Comparison of ENCODE assay signal across 9 cellular contexts in genomic region chr6:156828280-156828703, GRCh38. TPM values are rescaled to one million over a fixed set of nuclear protein-coding genes. Genes with fewer than 3 reads are reported as not detected.
DNase-seq lines count a peak whose midpoint lies in the region; ATAC-seq, FAIRE-seq and TF ChIP-seq lines count a peak whose summit lies in the region.
"Had no signal": no experiment of that assay in that cellular context is flagged by ENCODE, and none has a peak within 500 bp of the region (broad histone marks: within the 10 kb centered on the region; RNA-seq: fewer than 3 reads in every experiment).

No MANE protein-coding gene starts in this region.

- in situ Hi-C loops in HepG2 (cut with HindIII; ENCODE audit: extremely low pct_ligation_motif_present, low pct_unique_long_range_greater_than_20kb) = no loop called here

- H3K4me1 ChIP-seq in adrenal gland (replicated peaks in 1 of 2) (peaks cover 18 to 56% of the 10 kb centered on the region in 2 donors), HepG2 (ENCODE audit: insufficient read depth, low read length) (peaks cover 12% of the 10 kb centered on the region; the same call in 1 of the 2 replicates)

- ATAC-seq in HG03378 (IDR thresholded peaks at IDR 0.05; ENCODE audit: unreplicated experiment) = peak; percentile 58
- ATAC-seq in HepG2 = peak; percentile 34

- no peak overlapping the region for H2AFZ ChIP-seq in HepG2 (ENCODE audit: low read length)

- DNase-seq in D341Med (ENCODE audit: low spot score) = peak; percentile 47
- peak in 6 of 7 donors; percentile 58 to 69 (median 64) for DNase-seq in adrenal gland
- DNase-seq in HepG2 (ENCODE audit: low spot score) = peak; percentile 39
- DNase-seq in DMS153 (lab: John Stamatoyannopoulos, UW) = no peak
- no peak for DNase-seq in NCI-H1694 treated with DMSO at 0.1 percent for 48 hours (lab: John Stamatoyannopoulos, UW)
- DNase-seq in stimulated activated naive CD4-positive, alpha-beta T cell (lab: John Stamatoyannopoulos, UW) = no peak
- DNase-seq in UCSD-AML1 (lab: John Stamatoyannopoulos, UW; ENCODE audit: unreplicated experiment) = no peak

- peaks cover 77% of the 10 kb centered on the region for H3K79me2 ChIP-seq in HepG2 (ENCODE audit: insufficient read depth, low read length)

- H3K36me3 ChIP-seq in adrenal gland (replicated peaks in 1 of 2) = no peaks in the 10 kb centered on the region
- H3K36me3 ChIP-seq in HepG2 (replicated peaks in 1 of 2; ENCODE audit: control insufficient read depth in 1 of 2, insufficient read depth in 2 of 2, low read length in 2 of 2) = peaks cover 7 to 22% of the 10 kb centered on the region in 2 experiments; a peak in 4 of 5 replicates

- peaks cover 19% of the 10 kb centered on the region for H4K20me1 ChIP-seq in HepG2 (ENCODE audit: insufficient read depth, low read length)

- CTCF ChIA-PET in HepG2 (lab: Yijun Ruan, JAX; ENCODE audit: low intra/inter-chr PET ratio, low total read pairs) = no interaction called here

- H3K4me2 ChIP-seq in HepG2 (ENCODE audit: low read depth, low read length) = no peak overlapping the region

- H3K9ac ChIP-seq in HepG2 (ENCODE audit: insufficient read depth, low read depth, low read length) = no peak overlapping the region

- TF ChIP-seq EP300 in HepG2 (IDR thresholded peaks at IDR 0.05; ENCODE audit: low read depth in 2 of 2, low read length in 2 of 2) (no peak), HepG2 (CRISPR knock-in tag; IDR thresholded peaks at IDR 0.05; ENCODE audit: borderline replicate concordance) (no peak)

- no TSS peak for BruUV-seq in HepG2 (replicated peaks; lab: Mats Ljungman, UMichigan)

- H3K9me3 ChIP-seq in adrenal gland (replicated peaks in 1 of 3) (no peaks in the 10 kb centered on the region), HepG2 (ENCODE audit: low read length) (no peaks in the 10 kb centered on the region)

- no peak for TF ChIP-seq RAD21 in HepG2 (CRISPR knock-in tag; IDR thresholded peaks at IDR 0.05)

- peak overlapping the region in 4 of 5 donors; percentile 67 to 90 (median 73) for H3K27ac ChIP-seq in adrenal gland
- H3K27ac ChIP-seq in HepG2 (ENCODE audit: extremely low read length, insufficient read depth, low read length) = no peak overlapping the region

- no peak for FAIRE-seq in HepG2 (lab: Jason Lieb, UNC)
- FAIRE-seq: frontal cortex had no signal

- TF ChIP-seq POLR2A in adrenal gland (IDR thresholded peaks at IDR 0.05) = no peak
- no peak for TF ChIP-seq POLR2A in HepG2 (IDR thresholded peaks at IDR 0.05; ENCODE audit: insufficient read depth in 1 of 2, low read depth in 2 of 2, low read length in 2 of 2)

- H3K4me3 ChIP-seq in adrenal gland = no peak overlapping the region
- no peak overlapping the region for H3K4me3 ChIP-seq in HepG2 (replicated peaks in 1 of 3; ENCODE audit: insufficient read depth in 1 of 3, low read depth in 2 of 3, low read length in 3 of 3)

- 36 to 44% (median 40%) methylated on average over 1 to 5 of the region's 5 CpGs for WGBS in adrenal gland, 4 donors
- WGBS in HepG2 (ENCODE audit: low lambda C conversion rate) = 93% methylated on average over 5 of the region's 5 CpGs

- POLR2A ChIA-PET in HepG2 (lab: Yijun Ruan, JAX) = no interaction called here

- intact Hi-C loops in adrenal gland (cut with DNase I) (no loop called here), HepG2 (cut with micrococcal nuclease; ENCODE audit: unreplicated experiment) (no loop called here)

- TF ChIP-seq CTCF in adrenal gland (IDR thresholded peaks at IDR 0.05) (no peak), HepG2 (CRISPR knock-in tag; IDR thresholded peaks at IDR 0.05) (no peak)

- H3K27me3 ChIP-seq in adrenal gland (no peaks in the 10 kb centered on the region), HepG2 (ENCODE audit: control insufficient read depth in 1 of 2, insufficient read depth in 2 of 2, low read length in 2 of 2) (no peaks in the 10 kb centered on the region)

TF ChIP-seq in HepG2, 621 proteins besides CTCF, POLR2A, EP300 and RAD21:
- TF ChIP-seq RBM22 (optimal IDR thresholded peaks at IDR 0.05; ENCODE audit: low read length) = peak; percentile 72
- no peak for TF ChIP-seq ARID3A (IDR thresholded peaks at IDR 0.05; ENCODE audit: low read depth, low read length)
- no peak for TF ChIP-seq NONO (IDR thresholded peaks at IDR 0.05)
- no peak for TF ChIP-seq NONO (CRISPR knock-in tag; conservative IDR thresholded peaks at IDR 0.05)
- no peak for TF ChIP-seq PREB (CRISPR knock-in tag; IDR thresholded peaks at IDR 0.05)
- TF ChIP-seq ZNF383 (CRISPR knock-in tag; IDR thresholded peaks at IDR 0.05; ENCODE audit: borderline replicate concordance) = no peak
- TF ChIP-seq KDM3A (CRISPR knock-in tag; IDR thresholded peaks at IDR 0.05; ENCODE audit: low read depth) = no peak
- TF ChIP-seq FOSL2 (CRISPR knock-in tag; IDR thresholded peaks at IDR 0.05) = 0 out of 2 replicates have a peak, but pooled peaks have one; percentile 24
- TF ChIP-seq RCOR2 (CRISPR knock-in tag; IDR thresholded peaks at IDR 0.05) = no peak
- TF ChIP-seq, protein P1, sequence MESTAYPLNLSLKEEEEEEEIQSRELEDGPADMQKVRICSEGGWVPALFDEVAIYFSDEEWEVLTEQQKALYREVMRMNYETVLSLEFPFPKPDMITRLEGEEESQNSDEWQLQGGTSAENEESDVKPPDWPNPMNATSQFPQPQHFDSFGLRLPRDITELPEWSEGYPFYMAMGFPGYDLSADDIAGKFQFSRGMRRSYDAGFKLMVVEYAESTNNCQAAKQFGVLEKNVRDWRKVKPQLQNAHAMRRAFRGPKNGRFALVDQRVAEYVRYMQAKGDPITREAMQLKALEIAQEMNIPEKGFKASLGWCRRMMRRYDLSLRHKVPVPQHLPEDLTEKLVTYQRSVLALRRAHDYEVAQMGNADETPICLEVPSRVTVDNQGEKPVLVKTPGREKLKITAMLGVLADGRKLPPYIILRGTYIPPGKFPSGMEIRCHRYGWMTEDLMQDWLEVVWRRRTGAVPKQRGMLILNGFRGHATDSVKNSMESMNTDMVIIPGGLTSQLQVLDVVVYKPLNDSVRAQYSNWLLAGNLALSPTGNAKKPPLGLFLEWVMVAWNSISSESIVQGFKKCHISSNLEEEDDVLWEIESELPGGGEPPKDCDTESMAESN (CRISPR knock-in tag; conservative IDR thresholded peaks at IDR 0.05) = no peak

RNA-seq across cellular contexts. Expression of gene ARID1B, which starts 51.1 kb away (rescaled TPM):
- total RNA-seq in adrenal gland (10 to 100 TPM; 36.8 to 85.6 (median 64.5) TPM), HepG2 (2016; rRNA removed; fragmentation: Illumina TruSeq; extraction: Trizol) (32.6 and 38.0 TPM in 2 replicates)
- polyA plus RNA-seq in adrenal gland (10 to 100 TPM; 13.3 to 20.9 (median 20.7) TPM), HepG2 (2011; rRNA removed) (20.1 and 22.5 TPM in 2 replicates)
- 41.7 TPM in 2 replicates for total RNA-seq in HepG2 (2016; cell fraction: cytosol; rRNA removed; fragmentation: Illumina TruSeq; extraction: Trizol; ENCODE audit: low read depth)
- 30.2 and 35.7 TPM in 2 replicates for total RNA-seq in HepG2 (2016; cell fraction: insoluble cytoplasmic fraction; rRNA removed; fragmentation: Illumina TruSeq; extraction: Trizol)
- total RNA-seq in HepG2 (2016; cell fraction: membrane; rRNA removed; fragmentation: Illumina TruSeq; extraction: Trizol) = 16.5 and 21.3 TPM in 2 replicates
- 130 and 139 TPM in 2 replicates for total RNA-seq in HepG2 (2016; cell fraction: nucleus; rRNA removed; fragmentation: Illumina TruSeq; extraction: Trizol)
- 13.6 and 13.8 TPM in 2 replicates for polyA plus RNA-seq in HepG2 (2011; cell fraction: cytosol; rRNA removed)
- polyA plus RNA-seq in HepG2 (2011; cell fraction: nucleus; rRNA removed) = 47.4 and 49.3 TPM in 2 replicates
- 25.2 and 26.7 TPM in 2 replicates for polyA plus RNA-seq in HepG2 (2012)
- polyA plus RNA-seq in HepG2 (2016; cell fraction: cytosol; fragmentation: Illumina TruSeq; extraction: Trizol; ENCODE audit: low read depth) = 1.8 and 2.0 TPM in 2 replicates
- 27.9 and 32.0 TPM in 2 replicates for polyA plus RNA-seq in HepG2 (2016; cell fraction: insoluble cytoplasmic fraction; fragmentation: Illumina TruSeq; extraction: Trizol; ENCODE audit: low read depth)
- polyA plus RNA-seq in HepG2 (2016; cell fraction: membrane; fragmentation: Illumina TruSeq; extraction: Trizol; ENCODE audit: low read depth) = 5.4 and 5.7 TPM in 2 replicates
- 44.9 and 47.2 TPM in 2 replicates for polyA plus RNA-seq in HepG2 (2016; cell fraction: nucleus; fragmentation: Illumina TruSeq; extraction: Trizol; ENCODE audit: insufficient read depth, low read depth)
- 77.4 and 128 TPM in 2 replicates for polyA minus RNA-seq in HepG2 (2011; rRNA and poly(A)+ RNA removed; ENCODE audit: low replicate concordance)
- 40.2 and 55.4 TPM in 2 replicates for polyA minus RNA-seq in HepG2 (2011; cell fraction: cytosol; rRNA and poly(A)+ RNA removed)
- polyA minus RNA-seq in HepG2 (2011; cell fraction: nucleus; rRNA and poly(A)+ RNA removed) = 329 and 355 TPM in 2 replicates

Comparison
In these comparisons a context has a peak if more than half of its experiments do, and no peak if none do; other contexts are left out.
1. DNase-seq: peak in D341Med (single experiment), adrenal gland (6 of 7) and HepG2 (single experiment); none in DMS153 (single experiment), NCI-H1694 treated with DMSO at 0.1 percent for 48 hours (single experiment), stimulated activated naive CD4-positive, alpha-beta T cell (0 of 6) and UCSD-AML1 (single experiment).